ENCODE assay signal across 8 cellular contexts in genomic region chr5:43110606-43111170, GRCh38. TPM values are rescaled to one million over a fixed set of nuclear protein-coding genes. Genes with fewer than 3 reads are reported as not detected.
DNase-seq lines count a peak whose midpoint lies in the region; ATAC-seq and TF ChIP-seq lines count a peak whose summit lies in the region.

No MANE protein-coding gene starts in this region.

- H3K4me3 ChIP-seq in esophagus muscularis mucosa, result no peak overlapping the region

- peaks cover 0 to 4% (median 2%) of the 10 kb centered on the region in 4 donors for H3K4me1 ChIP-seq in esophagus muscularis mucosa

- H3K4me3 Mint-ChIP-seq in activated naive CD8-positive, alpha-beta T cell treated with anti-CD3 and anti-CD28 coated beads for 36 hours, result no peak overlapping the region
- H3K4me3 Mint-ChIP-seq in osteocyte (ENCODE audit: unreplicated experiment), result no peak overlapping the region

- ATAC-seq in GM18498 (IDR thresholded peaks at IDR 0.05; ENCODE audit: unreplicated experiment) (peak; percentile 48), GM19035 (IDR thresholded peaks at IDR 0.05; ENCODE audit: unreplicated experiment) (no peak), GM19455 (IDR thresholded peaks at IDR 0.05; ENCODE audit: unreplicated experiment) (no peak)

- H3K9me3 ChIP-seq in esophagus muscularis mucosa, result no peaks in the 10 kb centered on the region

- H3K27ac Mint-ChIP-seq in activated naive CD8-positive, alpha-beta T cell treated with anti-CD3 and anti-CD28 coated beads for 36 hours, result peak overlapping the region; percentile 32
- H3K27ac Mint-ChIP-seq in osteocyte (ENCODE audit: unreplicated experiment), result no peak overlapping the region

- peak; percentile 25 for TF ChIP-seq CTCF in osteocyte (IDR thresholded peaks at IDR 0.05)
- TF ChIP-seq CTCF in esophagus muscularis mucosa (IDR thresholded peaks at IDR 0.05), result no peak

- DNase-seq in NCI-H226, result peak; percentile 8
- DNase-seq in activated naive CD8-positive, alpha-beta T cell treated with anti-CD3 and anti-CD28 coated beads for 36 hours, result peak; percentile 23
- DNase-seq in osteocyte (ENCODE audit: extremely low spot score, unreplicated experiment), result no peak
- no peak for DNase-seq in esophagus muscularis mucosa (ENCODE audit: extremely low spot score)
- no peak for DNase-seq in NCI-H1417 treated with DMSO at 0.1 percent for 48 hours (lab: John Stamatoyannopoulos, UW)

- 81% methylated on average over 5 of the region's 5 CpGs for WGBS in esophagus muscularis mucosa

- no peak for TF ChIP-seq EP300 in esophagus muscularis mucosa (IDR thresholded peaks at IDR 0.05)

- peaks cover 34% of the 10 kb centered on the region for H3K4me1 Mint-ChIP-seq in activated naive CD8-positive, alpha-beta T cell treated with anti-CD3 and anti-CD28 coated beads for 36 hours
- peaks cover 4% of the 10 kb centered on the region for H3K4me1 Mint-ChIP-seq in osteocyte (ENCODE audit: unreplicated experiment)

- H3K36me3 ChIP-seq in esophagus muscularis mucosa, result no peaks in the 10 kb centered on the region

- H3K27me3 ChIP-seq in esophagus muscularis mucosa, result no peaks in the 10 kb centered on the region

- H3K27me3 Mint-ChIP-seq in activated naive CD8-positive, alpha-beta T cell treated with anti-CD3 and anti-CD28 coated beads for 36 hours, result no peaks in the 10 kb centered on the region
- H3K27me3 Mint-ChIP-seq in osteocyte (ENCODE audit: unreplicated experiment), result no peaks in the 10 kb centered on the region

- no peaks in the 10 kb centered on the region for H3K36me3 Mint-ChIP-seq in activated naive CD8-positive, alpha-beta T cell treated with anti-CD3 and anti-CD28 coated beads for 36 hours
- H3K36me3 Mint-ChIP-seq in osteocyte (ENCODE audit: unreplicated experiment), result no peaks in the 10 kb centered on the region

- intact Hi-C loops in esophagus muscularis mucosa (cut with DNase I), result no loop called here

- TF ChIP-seq POLR2A in esophagus muscularis mucosa (IDR thresholded peaks at IDR 0.05; ENCODE audit: low read depth), result no peak

- no peaks in the 10 kb centered on the region for H3K9me3 Mint-ChIP-seq in activated naive CD8-positive, alpha-beta T cell treated with anti-CD3 and anti-CD28 coated beads for 36 hours
- no peaks in the 10 kb centered on the region for H3K9me3 Mint-ChIP-seq in osteocyte (ENCODE audit: unreplicated experiment)

- no peak overlapping the region for H3K27ac ChIP-seq in esophagus muscularis mucosa (replicated peaks in 1 of 4)

RNA-seq across cellular contexts. Expression of gene ZNF131, which starts 10.0 kb away (rescaled TPM):
- 10 to 100 TPM; 33.7 to 35.9 TPM for total RNA-seq in activated naive CD8-positive, alpha-beta T cell treated with anti-CD3 and anti-CD28 coated beads for 36 hours
- total RNA-seq in osteocyte (39.1 and 44.1 TPM in 2 replicates), esophagus muscularis mucosa (10 to 100 TPM; 22.1 to 35.3 (median 23.7) TPM)

Comparison
In these comparisons a context has a peak if more than half of its experiments do, and no peak if none do; other contexts are left out.
1. DNase-seq: peak in NCI-H226 (single experiment) and activated naive CD8-positive, alpha-beta T cell treated with anti-CD3 and anti-CD28 coated beads for 36 hours (single experiment); none in osteocyte (single experiment), esophagus muscularis mucosa (single experiment) and NCI-H1417 treated with DMSO at 0.1 percent for 48 hours (single experiment).